Comparison of ENCODE assay signal across 19 cellular contexts in genomic region chr1:233448290-233448689, GRCh38.
DNase-seq lines count a peak whose midpoint lies in the region; ATAC-seq and TF ChIP-seq lines count a peak whose summit lies in the region.
"Had no signal": no experiment of that assay in that cellular context is flagged by ENCODE, and none has a peak within 500 bp of the region (broad histone marks: within the 10 kb centered on the region; RNA-seq: fewer than 3 reads in every experiment).

No MANE protein-coding gene starts in this region.

- no peak overlapping the region for H3K4me3 Mint-ChIP-seq in stimulated activated memory B cell treated with anti-CD40 and anti-IgM and Interleukin-4, amounts not matched to agents 10 μg/mL and 1 μg/mL and 100 μg/mL, for 72 hours
- H3K4me3 Mint-ChIP-seq: dendritic cell treated with granulocyte-macrophage colony-stimulating factor and Interleukin-4, amounts not matched to agents 40 ng/mL and 50 ng/mL, for 4 days; memory B cell had no signal

- CTCF ChIA-PET in SK-N-SH (lab: Yijun Ruan, JAX), result interaction anchor here (0.7 to 3.0 kb wide), 8 partner anchors 8 to 1511 kb away, joined by 3 to 17 read pairs (median 4); partner anchors contain the start of gene SLC35F3

- no peaks in the 10 kb centered on the region for H3K27me3 Mint-ChIP-seq in stimulated activated memory B cell treated with anti-CD40 and anti-IgM and Interleukin-4, amounts not matched to agents 10 μg/mL and 1 μg/mL and 100 μg/mL, for 72 hours

- no peak overlapping the region for H2AFZ ChIP-seq in SK-N-SH (ENCODE audit: low read depth)

- DNase-seq in BE2C (peak; percentile 82), NCI-H1092 (lab: John Stamatoyannopoulos, UW) (peak; percentile 76), NCI-H2171 treated with DMSO at 0.1 percent for 48 hours (lab: John Stamatoyannopoulos, UW) (peak; percentile 71), SK-N-SH (peak; percentile 67), NCI-H510A (lab: John Stamatoyannopoulos, UW) (no peak), G401 (ENCODE audit: low spot score) (no peak)
- DNase-seq: activated naive CD4-positive, alpha-beta T cell treated with Interleukin-2 at 50 U/mL for 16 hours; activated T-cell treated with anti-CD3 and anti-CD28 coated beads, Interleukin-2, amount 50 U/mL, for 48 hours; kidney; spleen; stimulated activated CD4-positive, alpha-beta T cell treated with anti-CD3 and anti-CD28 coated beads, Interleukin-4, amount 100 ng/mL, for 1 hour; stimulated activated naive CD4-positive, alpha-beta T cell treated with Interleukin-2 at 50 U/mL for 16 hours; SW 1271 had no signal

- H3K36me3 ChIP-seq in BE2C, result no peaks in the 10 kb centered on the region
- no peaks in the 10 kb centered on the region for H3K36me3 ChIP-seq in SK-N-SH (replicated peaks in 1 of 2; ENCODE audit: control insufficient read depth in 1 of 2, insufficient read depth in 2 of 2, low read length in 1 of 2)
- H3K36me3 ChIP-seq: spleen, thoracic aorta had no signal

- ATAC-seq in HG03520 (IDR thresholded peaks at IDR 0.05; ENCODE audit: unreplicated experiment), result no peak
- no peak for ATAC-seq in stimulated activated memory B cell treated with anti-CD40 and anti-IgM and Interleukin-4, amounts not matched to agents 10 μg/mL and 1 μg/mL and 100 μg/mL, for 72 hours
- ATAC-seq: GM12878 had no signal

- no peak; the same call in 1 of the 2 replicates for TF ChIP-seq RAD21 in SK-N-SH (IDR thresholded peaks at IDR 0.05; ENCODE audit: low read length)

- H3K4me3 ChIP-seq in BE2C (ENCODE audit: low read depth, low read length), result no peak overlapping the region
- no peak overlapping the region for H3K4me3 ChIP-seq in SK-N-SH (ENCODE audit: low read depth in 2 of 2, low read length in 1 of 2)
- H3K4me3 ChIP-seq: GM12878, spleen, thoracic aorta had no signal

- no peaks in the 10 kb centered on the region for H3K9me2 ChIP-seq in SK-N-SH

- H3K9me3 Mint-ChIP-seq in stimulated activated memory B cell treated with anti-CD40 and anti-IgM and Interleukin-4, amounts not matched to agents 10 μg/mL and 1 μg/mL and 100 μg/mL, for 72 hours, result peaks cover 9% of the 10 kb centered on the region

- no peak overlapping the region for H3K9ac ChIP-seq in SK-N-SH

- no peaks in the 10 kb centered on the region for H3K79me2 ChIP-seq in SK-N-SH (ENCODE audit: insufficient read depth)

- H3K4me1 ChIP-seq in BE2C, result peaks cover 10% of the 10 kb centered on the region
- peaks cover 0 to 17% of the 10 kb centered on the region in 2 experiments; a peak in 2 of 4 replicates for H3K4me1 ChIP-seq in SK-N-SH (ENCODE audit: control insufficient read depth in 1 of 2, insufficient read depth in 2 of 2, low read depth in 1 of 2, low read length in 1 of 2)
- H3K4me1 ChIP-seq: spleen had no signal

- H3K9me3 ChIP-seq in BE2C (no peaks in the 10 kb centered on the region), SK-N-SH (no peaks in the 10 kb centered on the region)
- H3K9me3 ChIP-seq: thoracic aorta had no signal

- H3K27ac ChIP-seq in SK-N-SH (ENCODE audit: low read depth in 2 of 2, low read length in 1 of 2), result peak overlapping the region in 1 of 2 experiments; percentile 90; a peak in 2 of 4 replicates
- H3K27ac ChIP-seq: spleen, thoracic aorta had no signal

- TF ChIP-seq CTCF in BE2C (IDR thresholded peaks at IDR 0.05; ENCODE audit: low read depth, low read length) (no peak), SK-N-SH (IDR thresholded peaks at IDR 0.05) (no peak)

- H3F3A ChIP-seq in SK-N-SH (replicated peaks; ENCODE audit: insufficient read depth), result peaks cover under 1% of the 10 kb centered on the region

- in situ Hi-C loops in G401 (cut with HindIII; ENCODE audit: low sequenced_read_pairs), result no loop called here

- H3K4me1 Mint-ChIP-seq in stimulated activated memory B cell treated with anti-CD40 and anti-IgM and Interleukin-4, amounts not matched to agents 10 μg/mL and 1 μg/mL and 100 μg/mL, for 72 hours, result no peaks in the 10 kb centered on the region
- H3K4me1 Mint-ChIP-seq: memory B cell had no signal

- no peaks in the 10 kb centered on the region for H3K36me3 Mint-ChIP-seq in stimulated activated memory B cell treated with anti-CD40 and anti-IgM and Interleukin-4, amounts not matched to agents 10 μg/mL and 1 μg/mL and 100 μg/mL, for 72 hours
- H3K36me3 Mint-ChIP-seq: memory B cell had no signal

- no peaks in the 10 kb centered on the region for H3K27me3 ChIP-seq in BE2C
- no peaks in the 10 kb centered on the region for H3K27me3 ChIP-seq in SK-N-SH (ENCODE audit: insufficient read depth)
- H3K27me3 ChIP-seq: spleen had no signal

- no peak overlapping the region for H3K4me2 ChIP-seq in SK-N-SH

- POLR2A ChIA-PET in SK-N-SH (lab: Yijun Ruan, JAX), result no interaction called here

- WGBS in SK-N-SH (ENCODE audit: low lambda C conversion rate), result 38% methylated on average over 4 of the region's 4 CpGs

- no peaks in the 10 kb centered on the region for H4K20me1 ChIP-seq in SK-N-SH (ENCODE audit: insufficient read depth)

- H3K27ac Mint-ChIP-seq in stimulated activated memory B cell treated with anti-CD40 and anti-IgM and Interleukin-4, amounts not matched to agents 10 μg/mL and 1 μg/mL and 100 μg/mL, for 72 hours, result no peak overlapping the region
- H3K27ac Mint-ChIP-seq: dendritic cell treated with granulocyte-macrophage colony-stimulating factor and Interleukin-4, amounts not matched to agents 40 ng/mL and 50 ng/mL, for 4 days; memory B cell had no signal

- peak in 1 of 2 experiments; percentile 75; a peak in 2 of 4 replicates for TF ChIP-seq EP300 in SK-N-SH (IDR thresholded peaks at IDR 0.05; ENCODE audit: borderline replicate concordance in 1 of 2, low read depth in 1 of 2, low read length in 1 of 2)

TF ChIP-seq in SK-N-SH, 30 proteins besides CTCF, POLR2A, EP300 and RAD21:
- TF ChIP-seq USF2 (IDR thresholded peaks at IDR 0.05; ENCODE audit: borderline replicate concordance, low read depth, low read length) (no peak), CHD2 (IDR thresholded peaks at IDR 0.05; ENCODE audit: low read length, partially characterized antibody) (peak; percentile 51), RCOR1 (IDR thresholded peaks at IDR 0.05; ENCODE audit: low read length) (peak; percentile 72), IRF3 (IDR thresholded peaks at IDR 0.05; ENCODE audit: low read depth, low read length) (no peak), GATA2 (CRISPR knock-in tag; IDR thresholded peaks at IDR 0.05) (peak; percentile 39), MXI1 (IDR thresholded peaks at IDR 0.05; ENCODE audit: low read depth, low read length) (peak; percentile 80), SMC3 (IDR thresholded peaks at IDR 0.05; ENCODE audit: low read depth, low read length) (no peak), NRF1 (IDR thresholded peaks at IDR 0.05; ENCODE audit: low read depth, low read length) (no peak), FOXJ3 (CRISPR knock-in tag; IDR thresholded peaks at IDR 0.05) (peak; percentile 58; the same call in 1 of the 2 replicates)

Comparison
In these comparisons a context has a peak if more than half of its experiments do, and no peak if none do; other contexts are left out.
1. DNase-seq: peak in BE2C (single experiment), NCI-H1092 (single experiment), NCI-H2171 treated with DMSO at 0.1 percent for 48 hours (single experiment) and SK-N-SH (single experiment); none in NCI-H510A (single experiment) and G401 (single experiment).